11 cellular contexts compared by ENCODE assay signal in the genomic region with DNA sequence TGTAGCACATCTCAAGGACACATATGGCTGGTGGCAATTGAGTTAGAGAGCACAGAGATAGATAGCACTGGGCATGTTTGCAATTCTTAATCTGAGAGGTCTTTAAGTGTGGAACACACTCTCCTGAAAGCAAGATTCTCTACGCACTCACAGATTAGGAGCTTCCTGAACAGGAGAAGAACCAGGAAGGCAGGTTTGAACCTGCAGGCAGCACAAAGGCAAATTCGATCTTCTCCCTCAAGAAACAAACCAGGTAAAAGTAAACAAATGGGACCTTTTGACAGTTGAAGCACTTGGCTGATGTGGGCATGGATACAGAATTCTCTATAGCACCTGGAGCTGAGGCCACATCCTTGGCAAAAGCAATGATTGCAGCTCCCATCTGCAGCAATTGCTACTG. TPM values are rescaled to one million over a fixed set of nuclear protein-coding genes. Genes with fewer than 3 reads are reported as not detected.
"Had no signal": no experiment of that assay in that cellular context is flagged by ENCODE, and none has a peak within 500 bp of the region (broad histone marks: within the 10 kb centered on the region; RNA-seq: fewer than 3 reads in every experiment).

No MANE protein-coding gene starts in this region.

- FAIRE-seq: astrocyte had no signal

- ATAC-seq: stimulated activated effector memory CD8-positive, alpha-beta T cell treated with anti-CD3 and anti-CD28 coated beads, Interleukin-12 subunit alpha, Interleukin-12 subunit beta, amount 100 ng/mL, for 72 hours had no signal

- DNase-seq: activated CD4-positive, alpha-beta memory T cell treated with anti-CD3 and anti-CD28 coated beads, Interleukin-2, amount 10 ng/mL, durations not matched to agents 7 days and 5 days; activated CD4-positive, CD25-positive, alpha-beta regulatory T cell treated with anti-CD3 and anti-CD28 coated beads, Interleukin-2, amount 50 U/mL, for 72 hours; activated naive CD4-positive, alpha-beta T cell treated with anti-CD3 and anti-CD28 coated beads, Interleukin-2, amount 10 ng/mL, durations not matched to agents 7 days and 5 days; activated T-cell treated with anti-CD3 and anti-CD28 coated beads, Interleukin-2, amount 50 U/mL, for 24 hours; dermis blood vessel endothelial cell; erythroblast; hypothalamus; occipital lobe had no signal

RNA-seq across cellular contexts. Expression of gene HS3ST1, which starts 24.3 kb away (rescaled TPM):
- total RNA-seq: activated CD4-positive, alpha-beta memory T cell treated with anti-CD3 and anti-CD28 coated beads, Interleukin-2, amount 10 ng/mL, durations not matched to agents 7 days and 5 days; chondrocyte had no signal
